ENCODE assay signal across 8 cellular contexts in genomic region chr2:182077451-182078142, GRCh38.
A peak's percentile ranks its signal among the peaks of the same experiment; 100 is the strongest.
DNase-seq lines count a peak whose midpoint lies in the region; ATAC-seq, FAIRE-seq and TF ChIP-seq lines count a peak whose summit lies in the region.

No MANE protein-coding gene starts in this region.

- H3K27me3 ChIP-seq in brain microvascular endothelial cell (replicated peaks) (no peaks in the 10 kb centered on the region), testis (no peaks in the 10 kb centered on the region)

- H3K9me3 ChIP-seq in kidney (ENCODE audit: control insufficient read depth in 1 of 2, low read length in 2 of 2) (no peaks in the 10 kb centered on the region), testis (no peaks in the 10 kb centered on the region)

- WGBS in testis, 2 donors = 65 to 69% methylated on average over 11 of the region's 11 CpGs

- TF ChIP-seq CTCF in brain microvascular endothelial cell (IDR thresholded peaks at IDR 0.05; ENCODE audit: low read depth, low read length, missing control alignments) (peak; percentile 59), kidney (IDR thresholded peaks at IDR 0.05; ENCODE audit: borderline replicate concordance, extremely low read depth, insufficient read depth) (peak; percentile 55), testis (IDR thresholded peaks at IDR 0.05) (peak; percentile 56 to 70 (median 63))

- H3K4me3 ChIP-seq in brain microvascular endothelial cell (ENCODE audit: low read depth, low read length) (no peak overlapping the region), kidney (ENCODE audit: low read length in 2 of 2) (no peak overlapping the region), testis (no peak overlapping the region)

- H3K4me1 ChIP-seq in kidney (ENCODE audit: control insufficient read depth in 1 of 2, insufficient read depth in 1 of 2, low read depth in 1 of 2, low read length in 2 of 2) (peaks cover 0 to 2% of the 10 kb centered on the region in 2 donors), testis (no peaks in the 10 kb centered on the region)

- no peak overlapping the region for H3K9ac ChIP-seq in kidney (ENCODE audit: low read length in 2 of 2)

- no peaks in the 10 kb centered on the region for H3K36me3 ChIP-seq in brain microvascular endothelial cell (replicated peaks)
- H3K36me3 ChIP-seq in kidney (ENCODE audit: control insufficient read depth in 1 of 2, insufficient read depth in 2 of 2, low read length in 2 of 2) = no peaks in the 10 kb centered on the region
- H3K36me3 ChIP-seq in testis (ENCODE audit: low read depth, missing control alignments) = no peaks in the 10 kb centered on the region

- TF ChIP-seq POLR2A in testis (IDR thresholded peaks at IDR 0.05) = no peak

- ATAC-seq in GM19467 (IDR thresholded peaks at IDR 0.05; ENCODE audit: unreplicated experiment) (peak; percentile 50), GM21367 (IDR thresholded peaks at IDR 0.05; ENCODE audit: unreplicated experiment) (no peak)

- in situ Hi-C loops in brain microvascular endothelial cell (cut with HindIII; ENCODE audit: low pct_ligation_motif_present, low sequenced_read_pairs) = loop anchor here (25.0 kb wide), 1 partner anchor 340 kb away; no protein-coding TSS in a partner anchor

- peak; percentile 13 for FAIRE-seq in kidney (lab: Jason Lieb, UNC)

- H3K27ac ChIP-seq in brain microvascular endothelial cell = no peak overlapping the region
- no peak overlapping the region for H3K27ac ChIP-seq in kidney (ENCODE audit: low read depth in 2 of 2, low read length in 2 of 2)
- H3K27ac ChIP-seq in testis = no peak overlapping the region

- DNase-seq in DMS114 treated with DMSO at 0.1 percent for 48 hours (lab: John Stamatoyannopoulos, UW; ENCODE audit: unreplicated experiment) (peak; percentile 22), HuH-7.5 (ENCODE audit: low spot score) (peak; percentile 16), NCI-H774 (lab: John Stamatoyannopoulos, UW) (peak; percentile 85), brain microvascular endothelial cell (peak; percentile 87), kidney (no peak), testis (peak; percentile 52)

- intact Hi-C loops in kidney (cut with DNase I) (loop anchor here (10.0 kb wide), 1 partner anchor 333 kb away; no protein-coding TSS in a partner anchor), testis (cut with DNase I; ENCODE audit: low total_unique reads) (loop anchor here (10.0 kb wide), 1 partner anchor 323 kb away; no protein-coding TSS in a partner anchor)
